Comparison of ENCODE assay signal across 1 cellular context in the genomic region with DNA sequence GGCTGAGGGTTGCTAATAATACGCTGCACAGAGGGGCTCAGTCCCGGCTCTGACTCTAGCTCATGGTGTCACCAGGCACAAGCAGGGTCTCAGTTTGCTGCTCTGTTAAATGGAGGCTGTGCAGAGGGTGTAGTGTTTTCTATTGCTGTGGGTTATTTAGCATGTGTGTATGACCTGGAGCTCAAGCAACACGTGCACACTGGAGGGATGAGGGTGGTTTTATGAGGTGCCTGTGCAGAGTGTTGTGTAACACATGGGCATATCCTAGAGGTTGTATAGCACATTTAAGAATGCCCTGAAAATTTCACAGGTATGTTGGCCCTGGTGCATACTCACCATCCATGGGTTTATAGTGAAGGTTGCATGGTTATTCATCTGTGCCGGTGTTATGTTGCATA.
TF ChIP-seq lines count a peak whose summit lies in the region.

No MANE protein-coding gene starts in this region.

TF ChIP-seq in WTC11, 78 proteins besides CTCF, POLR2A, EP300 and RAD21 (continued from another document):
- TF ChIP-seq AFF4 (CRISPR knock-in tag; IDR thresholded peaks at IDR 0.05; ENCODE audit: borderline replicate concordance) (no peak), GTF2I (CRISPR knock-in tag; conservative IDR thresholded peaks at IDR 0.05) (no peak), TCF7 (CRISPR knock-in tag; IDR thresholded peaks at IDR 0.05; ENCODE audit: low read depth) (no peak), JUN (CRISPR knock-in tag; IDR thresholded peaks at IDR 0.05) (no peak), STAT6 (CRISPR knock-in tag; conservative IDR thresholded peaks at IDR 0.05; ENCODE audit: low read depth) (no peak), SP1 (CRISPR knock-in tag; conservative IDR thresholded peaks at IDR 0.05) (no peak), NR3C1 (CRISPR knock-in tag; conservative IDR thresholded peaks at IDR 0.05; ENCODE audit: low read depth) (no peak), ELF4 (CRISPR knock-in tag; IDR thresholded peaks at IDR 0.05; ENCODE audit: low read depth) (no peak), ZNF232 (CRISPR knock-in tag; IDR thresholded peaks at IDR 0.05) (no peak), IRF2 (CRISPR knock-in tag; IDR thresholded peaks at IDR 0.05; ENCODE audit: borderline replicate concordance, low read depth) (no peak), OVOL2 (CRISPR knock-in tag; IDR thresholded peaks at IDR 0.05; ENCODE audit: borderline replicate concordance) (no peak), CDX4 (CRISPR knock-in tag; IDR thresholded peaks at IDR 0.05; ENCODE audit: borderline replicate concordance) (no peak), ZSCAN18 (CRISPR knock-in tag; IDR thresholded peaks at IDR 0.05) (no peak)
- TF ChIP-seq, protein P1, sequence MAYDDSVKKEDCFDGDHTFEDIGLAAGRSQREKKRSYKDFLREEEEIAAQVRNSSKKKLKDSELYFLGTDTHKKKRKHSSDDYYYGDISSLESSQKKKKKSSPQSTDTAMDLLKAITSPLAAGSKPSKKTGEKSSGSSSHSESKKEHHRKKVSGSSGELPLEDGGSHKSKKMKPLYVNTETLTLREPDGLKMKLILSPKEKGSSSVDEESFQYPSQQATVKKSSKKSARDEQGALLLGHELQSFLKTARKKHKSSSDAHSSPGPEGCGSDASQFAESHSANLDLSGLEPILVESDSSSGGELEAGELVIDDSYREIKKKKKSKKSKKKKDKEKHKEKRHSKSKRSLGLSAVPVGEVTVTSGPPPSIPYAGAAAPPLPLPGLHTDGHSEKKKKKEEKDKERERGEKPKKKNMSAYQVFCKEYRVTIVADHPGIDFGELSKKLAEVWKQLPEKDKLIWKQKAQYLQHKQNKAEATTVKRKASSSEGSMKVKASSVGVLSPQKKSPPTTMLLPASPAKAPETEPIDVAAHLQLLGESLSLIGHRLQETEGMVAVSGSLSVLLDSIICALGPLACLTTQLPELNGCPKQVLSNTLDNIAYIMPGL (CRISPR knock-in tag; IDR thresholded peaks at IDR 0.05) = no peak
TF ChIP-seq in WTC11: peak in this region for 0.
